Comparison of ENCODE assay signal across 8 cellular contexts in the genomic region with DNA sequence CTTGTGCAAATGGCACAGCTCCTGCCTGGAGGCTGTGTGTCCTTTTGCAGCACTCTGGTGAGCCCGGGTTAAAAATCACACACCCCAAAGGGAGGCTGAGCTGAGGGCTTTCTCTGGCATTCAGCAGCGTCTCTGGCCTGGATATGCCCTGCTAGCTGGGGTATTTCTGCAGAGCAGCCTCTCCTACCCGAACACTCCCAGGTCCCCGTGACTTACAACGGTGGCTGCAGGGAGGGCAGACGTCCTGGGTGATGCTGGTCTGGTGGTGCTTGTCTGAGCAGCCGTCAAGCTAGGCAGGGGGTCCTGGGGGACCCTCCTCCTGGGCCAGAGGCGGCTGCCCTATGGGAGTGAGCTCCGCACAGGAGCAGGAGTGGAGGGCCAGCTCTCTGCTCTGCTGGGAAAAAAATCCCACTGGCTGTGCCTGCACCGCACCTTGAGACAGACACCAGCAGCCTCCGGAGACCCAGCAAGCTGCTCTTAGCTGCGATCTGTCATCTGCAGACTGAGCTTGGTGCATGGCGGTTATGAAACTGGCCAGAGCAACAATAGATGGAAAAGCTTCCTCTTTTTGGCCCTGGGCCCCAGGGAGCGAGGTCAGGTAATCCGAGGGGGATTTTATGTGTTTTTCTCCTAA. TPM values are rescaled to one million over a fixed set of nuclear protein-coding genes. Genes with fewer than 3 reads are reported as not detected.
DNase-seq lines count a peak whose midpoint lies in the region; ATAC-seq and TF ChIP-seq lines count a peak whose summit lies in the region.

No MANE protein-coding gene starts in this region.

- H3K27ac Mint-ChIP-seq in activated CD8-positive, alpha-beta T cell treated with anti-CD3 and anti-CD28 coated beads for 36 hours, result peak overlapping the region; percentile 36

- no peak overlapping the region for H3K9ac ChIP-seq in neuronal stem cell (ENCODE audit: low read depth, low read length, poor library complexity)

- H3K4me3 Mint-ChIP-seq in activated CD8-positive, alpha-beta T cell treated with anti-CD3 and anti-CD28 coated beads for 36 hours, result no peak overlapping the region

- POLR2A ChIA-PET in activated CD8-positive, alpha-beta T cell treated with anti-CD3 and anti-CD28 coated beads for 36 hours (lab: Charles Lee), result no interaction called here

- peak; percentile 45 for ATAC-seq in GM19467 (IDR thresholded peaks at IDR 0.05; ENCODE audit: unreplicated experiment)
- ATAC-seq in HG03457 (IDR thresholded peaks at IDR 0.05; ENCODE audit: unreplicated experiment), result peak; percentile 48
- no peak for ATAC-seq in activated CD8-positive, alpha-beta T cell treated with anti-CD3 and anti-CD28 coated beads for 36 hours

- no peak overlapping the region for H2AK5ac ChIP-seq in neuronal stem cell (ENCODE audit: low read depth, low read length)

- H2BK15ac ChIP-seq in neuronal stem cell (ENCODE audit: low read length), result no peak overlapping the region

- intact Hi-C loops in activated CD8-positive, alpha-beta T cell treated with anti-CD3 and anti-CD28 coated beads for 36 hours (cut with micrococcal nuclease), result no loop called here

- peaks cover 0 to 3% of the 10 kb centered on the region in 2 donors for H3K9me3 ChIP-seq in neuronal stem cell (replicated peaks in 1 of 2; ENCODE audit: control insufficient read depth in 2 of 2, insufficient read depth in 1 of 2, low read depth in 1 of 2, low read length in 2 of 2)

- H3K23ac ChIP-seq in neuronal stem cell (ENCODE audit: low read depth, low read length, poor library complexity), result no peak overlapping the region

- H3K18ac ChIP-seq in neuronal stem cell (ENCODE audit: low read length), result peak overlapping the region; percentile 31

- no peak overlapping the region for H3K4ac ChIP-seq in neuronal stem cell (ENCODE audit: low read length)

- no CpG with 5 or more reads among the region's 15 CpGs for WGBS in neuronal stem cell (ENCODE audit: extremely low coverage in 2 of 2, insufficient read length in 2 of 2, insufficient replicate concordance in 1 of 2), 2 donors

- no peak overlapping the region for H4K91ac ChIP-seq in neuronal stem cell (ENCODE audit: low read depth, low read length, poor library complexity)

- H3K9me3 Mint-ChIP-seq in activated CD8-positive, alpha-beta T cell treated with anti-CD3 and anti-CD28 coated beads for 36 hours, result peaks cover 10% of the 10 kb centered on the region

- H3K14ac ChIP-seq in neuronal stem cell (ENCODE audit: low read length), result no peak overlapping the region

- peaks cover 23% of the 10 kb centered on the region for H3K36me3 Mint-ChIP-seq in activated CD8-positive, alpha-beta T cell treated with anti-CD3 and anti-CD28 coated beads for 36 hours (ENCODE audit: low read depth)

- H4K8ac ChIP-seq in neuronal stem cell (ENCODE audit: low read depth, low read length), result no peak overlapping the region

- H2BK120ac ChIP-seq in neuronal stem cell (ENCODE audit: low read depth, low read length), result no peak overlapping the region

- H3K27me3 ChIP-seq in neuronal stem cell (ENCODE audit: control insufficient read depth in 3 of 3, insufficient read depth in 3 of 3, low read depth in 1 of 3, low read length in 3 of 3), result peaks cover 0 to 7% (median 0%) of the 10 kb centered on the region in 3 experiments

- H3K79me1 ChIP-seq in neuronal stem cell (ENCODE audit: low read depth, low read length), result no peaks in the 10 kb centered on the region

- H3K4me1 ChIP-seq in neuronal stem cell (ENCODE audit: control insufficient read depth in 2 of 2, insufficient read depth in 1 of 2, low read depth in 1 of 2, low read length in 2 of 2), result peaks cover 0 to 1% of the 10 kb centered on the region in 2 donors

- H3K4me3 ChIP-seq in GM12864 (ENCODE audit: low read depth, low read length) (peak overlapping the region; percentile 51), neuronal stem cell (ENCODE audit: low read length in 2 of 2) (no peak overlapping the region)

- H3K27me3 Mint-ChIP-seq in activated CD8-positive, alpha-beta T cell treated with anti-CD3 and anti-CD28 coated beads for 36 hours, result no peaks in the 10 kb centered on the region

- peak overlapping the region; percentile 86 for H2AFZ ChIP-seq in neuronal stem cell (ENCODE audit: low read length)

- H2BK12ac ChIP-seq in neuronal stem cell (ENCODE audit: low read length), result no peak overlapping the region

- no peak overlapping the region for H3K27ac ChIP-seq in neuronal stem cell (replicated peaks; ENCODE audit: low read length)

- H3K36me3 ChIP-seq in neuronal stem cell (replicated peaks in 1 of 2; ENCODE audit: control insufficient read depth in 2 of 2, insufficient read depth in 2 of 2, low read length in 2 of 2), result no peaks in the 10 kb centered on the region

- CTCF ChIA-PET in activated CD8-positive, alpha-beta T cell treated with anti-CD3 and anti-CD28 coated beads for 36 hours (lab: Charles Lee), result no interaction called here

- no peak for DNase-seq in GM12864 (ENCODE audit: low read depth)
- DNase-seq in activated CD8-positive, alpha-beta T cell treated with anti-CD3 and anti-CD28 coated beads for 36 hours, result no peak
- no peak for DNase-seq in neuronal stem cell (ENCODE audit: low spot score)
- DNase-seq in NCI-H1105 (lab: John Stamatoyannopoulos, UW), result no peak
- no peak for DNase-seq in NCI-H2029 (lab: John Stamatoyannopoulos, UW)
- DNase-seq in DMS 273 treated with DMSO at 0.1 percent for 48 hours (lab: John Stamatoyannopoulos, UW), result no peak

- peaks cover 23% of the 10 kb centered on the region for H3K4me1 Mint-ChIP-seq in activated CD8-positive, alpha-beta T cell treated with anti-CD3 and anti-CD28 coated beads for 36 hours (ENCODE audit: low read depth)

- H2BK5ac ChIP-seq in neuronal stem cell (ENCODE audit: low read length), result no peak overlapping the region

- no peak overlapping the region for H3K4me2 ChIP-seq in neuronal stem cell (ENCODE audit: insufficient read depth, low read length, poor library complexity, severe bottlenecking)

- TF ChIP-seq CTCF in GM12864 (IDR thresholded peaks at IDR 0.05; ENCODE audit: low read depth, low read length, missing control alignments), result no peak
- no peak for TF ChIP-seq CTCF in activated CD8-positive, alpha-beta T cell treated with anti-CD3 and anti-CD28 coated beads for 36 hours (IDR thresholded peaks at IDR 0.05)

RNA-seq across cellular contexts. Expression of a gene that starts 41.3 kb away (rescaled TPM):
- 10 to 100 TPM; 55.8 to 57.2 TPM for total RNA-seq in activated CD8-positive, alpha-beta T cell treated with anti-CD3 and anti-CD28 coated beads for 36 hours
- 52.5 TPM for polyA plus RNA-seq in neuronal stem cell (2013, experiment 1 of 2)
- 51.6 TPM for polyA plus RNA-seq in neuronal stem cell (2013, experiment 2 of 2)

RNA-seq across cellular contexts. Expression of a gene that starts 43.0 kb away (rescaled TPM):
- 10 to 100 TPM; 27.5 to 28.3 TPM for total RNA-seq in activated CD8-positive, alpha-beta T cell treated with anti-CD3 and anti-CD28 coated beads for 36 hours
- 0.26 TPM for polyA plus RNA-seq in neuronal stem cell (2013, experiment 1 of 2)
- 0.29 TPM for polyA plus RNA-seq in neuronal stem cell (2013, experiment 2 of 2)
